Comparison of ENCODE assay signal across 27 cellular contexts in the genomic region with DNA sequence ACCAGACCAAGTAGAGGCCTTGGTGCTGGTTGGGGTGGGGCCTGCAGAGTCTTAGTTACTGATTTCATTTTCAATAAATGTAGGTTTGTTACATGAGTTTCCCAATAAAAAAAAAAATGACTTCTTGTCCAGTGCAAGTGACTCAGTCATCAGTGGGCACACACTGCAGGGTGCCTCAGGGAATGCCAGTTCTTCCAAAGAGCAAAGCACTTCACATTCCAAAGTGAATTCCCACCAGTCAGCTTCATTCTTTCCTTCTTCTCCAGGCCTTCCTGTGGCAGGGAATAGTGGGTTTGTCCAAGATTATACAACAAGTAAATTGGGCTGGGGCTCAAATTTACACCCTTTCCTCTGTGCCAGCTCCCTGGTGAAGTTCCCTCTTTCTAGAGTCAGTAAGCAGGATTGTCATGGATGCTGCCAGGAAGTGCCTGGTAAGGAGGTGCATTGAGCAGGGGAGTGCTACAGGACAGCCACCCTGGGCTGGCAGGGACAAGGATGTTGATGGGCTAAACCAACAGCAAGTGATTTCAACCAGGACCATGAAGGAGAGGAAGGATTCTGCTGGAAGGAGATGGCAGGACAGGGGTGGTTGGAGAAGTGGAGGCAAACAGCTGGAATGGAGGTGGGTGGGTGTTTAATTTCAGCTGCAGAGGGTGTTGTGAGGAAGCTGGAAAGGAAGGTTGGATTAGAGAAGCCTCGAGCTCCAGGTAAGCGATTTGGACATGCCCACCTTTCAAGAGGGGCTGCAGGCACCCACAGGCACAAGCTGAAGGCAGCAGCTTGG. TPM values are rescaled to one million over a fixed set of nuclear protein-coding genes. Genes with fewer than 3 reads are reported as not detected.
DNase-seq lines count a peak whose midpoint lies in the region; TF ChIP-seq lines count a peak whose summit lies in the region.
"Had no signal": no experiment of that assay in that cellular context is flagged by ENCODE, and none has a peak within 500 bp of the region (broad histone marks: within the 10 kb centered on the region; RNA-seq: fewer than 3 reads in every experiment).

No MANE protein-coding gene starts in this region.

- no peaks in the 10 kb centered on the region for H3K9me3 Mint-ChIP-seq in chondrocyte (ENCODE audit: low read depth)
- H3K9me3 Mint-ChIP-seq in type B pancreatic cell: no peaks in the 10 kb centered on the region
- H3K9me3 Mint-ChIP-seq in osteocyte (ENCODE audit: unreplicated experiment): no peaks in the 10 kb centered on the region

- H3K36me3 Mint-ChIP-seq in chondrocyte (ENCODE audit: low read depth): peaks cover 22% of the 10 kb centered on the region
- peaks cover 19% of the 10 kb centered on the region for H3K36me3 Mint-ChIP-seq in type B pancreatic cell
- H3K36me3 Mint-ChIP-seq in osteocyte (ENCODE audit: unreplicated experiment): peaks cover 28% of the 10 kb centered on the region

- H3K4me1 Mint-ChIP-seq in chondrocyte (ENCODE audit: low read depth) (peaks cover 52% of the 10 kb centered on the region), type B pancreatic cell (ENCODE audit: unreplicated experiment) (peaks cover 9% of the 10 kb centered on the region), osteocyte (ENCODE audit: unreplicated experiment) (peaks cover 33% of the 10 kb centered on the region)

- H3K4me3 ChIP-seq in foreskin fibroblast (ENCODE audit: low read depth in 1 of 2, low read length in 2 of 2): no peak overlapping the region
- H3K4me3 ChIP-seq: cardiac muscle cell, esophagus squamous epithelium, lung, prostate gland had no signal

- H3K4me3 Mint-ChIP-seq in chondrocyte (ENCODE audit: unreplicated experiment) (no peak overlapping the region), type B pancreatic cell (peak overlapping the region; percentile 62), osteocyte (ENCODE audit: unreplicated experiment) (no peak overlapping the region)
- H3K4me3 Mint-ChIP-seq: activated T-cell treated with anti-CD3 and anti-CD28 coated beads, Interleukin-2, amount 50 U/mL, for 72 hours; B cell had no signal

- TF ChIP-seq CTCF in chondrocyte (IDR thresholded peaks at IDR 0.05) (no peak), type B pancreatic cell (conservative IDR thresholded peaks at IDR 0.05) (no peak), foreskin fibroblast (IDR thresholded peaks at IDR 0.05; ENCODE audit: low read depth, low read length) (no peak), osteocyte (IDR thresholded peaks at IDR 0.05) (no peak)

- H3K27ac Mint-ChIP-seq in chondrocyte (ENCODE audit: unreplicated experiment) (peak overlapping the region; percentile 78), type B pancreatic cell (no peak overlapping the region), osteocyte (ENCODE audit: unreplicated experiment) (no peak overlapping the region)
- H3K27ac Mint-ChIP-seq: activated T-cell treated with anti-CD3 and anti-CD28 coated beads, Interleukin-2, amount 50 U/mL, for 72 hours; B cell had no signal

- DNase-seq in activated effector memory CD4-positive, alpha-beta T cell treated with anti-CD3 and anti-CD28 coated beads, Interleukin-2, amount 50 U/mL, for 16 hours: peak; percentile 28
- DNase-seq in activated effector memory CD4-positive, alpha-beta T cell treated with Interleukin-2 at 50 U/mL for 16 hours: no peak
- DNase-seq in M059J (ENCODE audit: low read depth) (peak; percentile 32), chondrocyte (ENCODE audit: low spot score) (no peak), type B pancreatic cell (ENCODE audit: extremely low spot score, unreplicated experiment) (no peak), RKO (ENCODE audit: low spot score) (no peak), foreskin fibroblast (no peak), osteocyte (ENCODE audit: extremely low spot score, unreplicated experiment) (no peak)
- DNase-seq: activated naive CD4-positive, alpha-beta T cell treated with anti-CD3 and anti-CD28 coated beads, Interleukin-2, amount 50 U/mL, for 16 hours; activated T-cell treated with anti-CD3 and anti-CD28 coated beads, Interleukin-2, amount 50 U/mL, for 72 hours; anterior cingulate cortex; dermis blood vessel endothelial cell; DMS53; esophagus squamous epithelium; GDM1; H7; KBM-7; NCI-H1417; NCI-H2029 treated with DMSO at 0.1 percent for 48 hours; NCI-H69; stimulated activated CD4-positive, alpha-beta T cell treated with anti-CD3 and anti-CD28 coated beads, Interleukin-15, amount 100 ng/mL, for 24 hours; stimulated activated naive CD4-positive, alpha-beta T cell treated with Interleukin-2 at 50 U/mL for 16 hours; T-helper 1 cell had no signal

- H3K27me3 Mint-ChIP-seq in chondrocyte (ENCODE audit: low read depth): no peaks in the 10 kb centered on the region
- H3K27me3 Mint-ChIP-seq in type B pancreatic cell: no peaks in the 10 kb centered on the region
- H3K27me3 Mint-ChIP-seq in osteocyte (ENCODE audit: unreplicated experiment): no peaks in the 10 kb centered on the region
- H3K27me3 Mint-ChIP-seq: B cell had no signal

RNA-seq across cellular contexts. Expression of a gene that starts 3.7 kb away (rescaled TPM):
- total RNA-seq in M059J (2014; rRNA removed; shearing (Covaris generic)): 37.1 and 43.0 TPM in 2 replicates
- total RNA-seq in chondrocyte (41.4 to 54.4 TPM (median 43.9 TPM) in 3 replicates), type B pancreatic cell (ENCODE audit: low replicate concordance) (30.9 and 31.0 TPM in 2 replicates), osteocyte (34.9 and 36.0 TPM in 2 replicates)

RNA-seq across cellular contexts. Expression of a gene that starts 4.2 kb away (rescaled TPM):
- total RNA-seq in M059J (2014; rRNA removed; shearing (Covaris generic)): 179 and 205 TPM in 2 replicates
- total RNA-seq in chondrocyte (290 to 299 TPM (median 293 TPM) in 3 replicates), type B pancreatic cell (ENCODE audit: low replicate concordance) (161 and 225 TPM in 2 replicates), osteocyte (216 and 248 TPM in 2 replicates)

RNA-seq across cellular contexts. Expression of a gene that starts 41.8 kb away (rescaled TPM):
- total RNA-seq in M059J (2014; rRNA removed; shearing (Covaris generic)): 5.9 and 10.6 TPM in 2 replicates
- 75.2 to 85.9 TPM (median 79.1 TPM) in 3 replicates for total RNA-seq in chondrocyte
- 83.1 and 103 TPM in 2 replicates for total RNA-seq in type B pancreatic cell (ENCODE audit: low replicate concordance)
- 82.0 and 97.2 TPM in 2 replicates for total RNA-seq in osteocyte

Comparison
In these comparisons a context has a peak if more than half of its experiments do, and no peak if none do; other contexts are left out.
1. DNase-seq: peak in activated effector memory CD4-positive, alpha-beta T cell treated with anti-CD3 and anti-CD28 coated beads, Interleukin-2, amount 50 U/mL, for 16 hours (single experiment) and M059J (single experiment); none in activated effector memory CD4-positive, alpha-beta T cell treated with Interleukin-2 at 50 U/mL for 16 hours (single experiment), chondrocyte (single experiment), type B pancreatic cell (single experiment), RKO (single experiment), foreskin fibroblast (0 of 2) and osteocyte (single experiment).